In the genomic region with DNA sequence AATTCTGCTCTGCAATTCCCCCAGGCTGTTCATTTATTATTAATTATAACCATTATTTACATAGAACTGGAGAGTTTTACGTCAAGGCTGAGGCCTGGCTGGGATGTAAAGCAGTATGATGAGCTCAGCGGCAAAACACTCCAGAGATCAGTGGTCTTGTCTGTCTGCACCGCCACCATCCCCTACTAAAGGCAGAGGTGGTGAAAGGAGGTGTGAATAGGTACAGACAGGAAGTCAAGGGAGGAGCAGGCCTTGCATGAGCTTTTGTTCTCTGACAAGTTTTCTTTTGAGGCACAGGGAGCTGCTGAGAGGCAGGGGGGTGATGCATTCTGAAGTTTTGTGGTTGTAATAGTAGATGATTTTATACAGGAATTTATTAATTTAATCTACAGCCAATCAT, we compare ENCODE assay signal across 32 cellular contexts.
A peak's percentile ranks its signal among the peaks of the same experiment; 100 is the strongest.
DNase-seq lines count a peak whose midpoint lies in the region; ATAC-seq and TF ChIP-seq lines count a peak whose summit lies in the region.
"Had no signal": no experiment of that assay in that cellular context is flagged by ENCODE, and none has a peak within 500 bp of the region (broad histone marks: within the 10 kb centered on the region; RNA-seq: fewer than 3 reads in every experiment).

No MANE protein-coding gene starts in this region.

- no peak overlapping the region for H2AFZ ChIP-seq in PC-9

- no peak overlapping the region for H3K4me2 ChIP-seq in PC-9

- H3K27me3 Mint-ChIP-seq in WTC11 (ENCODE audit: low read depth): no peaks in the 10 kb centered on the region
- H3K27me3 Mint-ChIP-seq: activated naive CD4-positive, alpha-beta T cell treated with anti-CD3 and anti-CD28 coated beads, Interleukin-2, amount 10 ng/mL, durations not matched to agents 7 days and 5 days; B cell; central memory CD8-positive, alpha-beta T cell; dendritic cell treated with granulocyte-macrophage colony-stimulating factor and Interleukin-4, amounts not matched to agents 40 ng/mL and 50 ng/mL, for 4 days; stimulated activated memory B cell treated with anti-CD40 and anti-IgM and Interleukin-4, amounts not matched to agents 10 μg/mL and 1 μg/mL and 100 μg/mL, for 72 hours had no signal

- TF ChIP-seq CTCF in WTC11 (IDR thresholded peaks at IDR 0.05) (no peak), ovary (IDR thresholded peaks at IDR 0.05) (no peak), PC-9 (conservative IDR thresholded peaks at IDR 0.05) (no peak), lower leg skin (IDR thresholded peaks at IDR 0.05) (no peak)

- DNase-seq in COLO668 (lab: John Stamatoyannopoulos, UW; ENCODE audit: unreplicated experiment) (peak; percentile 77), H7 (peak; percentile 2), NCI-H146 treated with DMSO at 0.1 percent for 48 hours (lab: John Stamatoyannopoulos, UW; ENCODE audit: unreplicated experiment) (peak; percentile 77), WTC11 (ENCODE audit: low spot score) (no peak), ovary (no peak), PC-9 (no peak), SIG-M5 (lab: John Stamatoyannopoulos, UW) (no peak), lower leg skin (ENCODE audit: low spot score in 2 of 2) (no peak)
- DNase-seq: activated CD4-positive, alpha-beta T cell treated with anti-CD3 and anti-CD28 coated beads for 4 hours; activated CD8-positive, alpha-beta T cell treated with anti-CD3 and anti-CD28 coated beads, Interleukin-2, amount 10 ng/mL, durations not matched to agents 7 days and 5 days; activated naive CD4-positive, alpha-beta T cell treated with anti-CD3 and anti-CD28 coated beads, Interleukin-2, amount 10 ng/mL, durations not matched to agents 7 days and 5 days; adrenal gland; body of pancreas; CD8-positive, alpha-beta T cell; DMS 273 treated with DMSO at 0.1 percent for 48 hours; HCEC 1CT; Karpas-422; lower lobe of right lung; natural killer cell; NCI-H1930; NCI-H226; NK-92 treated with Interleukin-12 subunit alpha and Interleukin-12 subunit beta, amount 100 ng/mL, for 24 hours; occipital lobe; Right ventricle myocardium superior; trophoblast cell had no signal

- no peaks in the 10 kb centered on the region for H3K9me3 Mint-ChIP-seq in WTC11
- H3K9me3 Mint-ChIP-seq: T-helper 2 cell treated with Interferon-gamma antibody and Interleukin-4, amounts not matched to agents 5 μg/mL and 100 μg/mL, for 36 hours had no signal

- H3K4me3 Mint-ChIP-seq in WTC11: no peak overlapping the region
- H3K4me3 Mint-ChIP-seq: activated CD8-positive, alpha-beta T cell treated with anti-CD3 and anti-CD28 coated beads, Interleukin-2, amount 10 ng/mL, durations not matched to agents 7 days and 5 days; activated naive CD4-positive, alpha-beta T cell treated with anti-CD3 and anti-CD28 coated beads, Interleukin-2, amount 10 ng/mL, durations not matched to agents 7 days and 5 days; B cell; CD8-positive, alpha-beta T cell; central memory CD8-positive, alpha-beta T cell; dendritic cell treated with granulocyte-macrophage colony-stimulating factor and Interleukin-4, amounts not matched to agents 40 ng/mL and 50 ng/mL, for 4 days; natural killer cell; stimulated activated memory B cell treated with anti-CD40 and anti-IgM and Interleukin-4, amounts not matched to agents 10 μg/mL and 1 μg/mL and 100 μg/mL, for 72 hours; T-helper 2 cell treated with Interferon-gamma antibody and Interleukin-4, amounts not matched to agents 5 μg/mL and 100 μg/mL, for 36 hours had no signal

- H3K27ac ChIP-seq in ovary (no peak overlapping the region), PC-9 (no peak overlapping the region)
- H3K27ac ChIP-seq: adrenal gland, body of pancreas, lower lobe of right lung had no signal

- no peaks in the 10 kb centered on the region for H3K79me2 ChIP-seq in PC-9 (ENCODE audit: low read depth)

- H3K9me3 ChIP-seq in ovary (no peaks in the 10 kb centered on the region), PC-9 (ENCODE audit: insufficient read depth, low read depth) (no peaks in the 10 kb centered on the region)
- H3K9me3 ChIP-seq: adrenal gland, body of pancreas, lower lobe of right lung had no signal

- POLR2A ChIA-PET in WTC11 (lab: Charles Lee): no interaction called here
- POLR2A ChIA-PET in PC-9 (lab: Charles Lee; ENCODE audit: unreplicated experiment): no interaction called here

- BruUV-seq in PC-9 (replicated peaks; lab: Mats Ljungman, UMichigan): no TSS peak

- H3K4me3 ChIP-seq in H7 (ENCODE audit: insufficient read depth, low read depth, low read length) (no peak overlapping the region), ovary (no peak overlapping the region), PC-9 (no peak overlapping the region), lower leg skin (ENCODE audit: low read depth, poor library complexity, severe bottlenecking) (no peak overlapping the region)
- H3K4me3 ChIP-seq: adrenal gland, body of pancreas, lower lobe of right lung had no signal

- no peak for TF ChIP-seq POLR2A in ovary (IDR thresholded peaks at IDR 0.05)
- no peak for TF ChIP-seq POLR2A in lower leg skin (IDR thresholded peaks at IDR 0.05)

- 60 to 67% (median 61%) methylated on average over 3 of the region's 3 CpGs for WGBS in ovary, 3 donors
- 50 to 53% methylated on average over 3 of the region's 3 CpGs for WGBS in lower leg skin, 2 donors

- H3K4me1 ChIP-seq in ovary (ENCODE audit: insufficient read depth): no peaks in the 10 kb centered on the region
- no peaks in the 10 kb centered on the region for H3K4me1 ChIP-seq in PC-9 (replicated peaks; ENCODE audit: insufficient read depth)
- H3K4me1 ChIP-seq: adrenal gland, body of pancreas, lower lobe of right lung had no signal

- no peak overlapping the region for H3K27ac Mint-ChIP-seq in WTC11
- H3K27ac Mint-ChIP-seq: activated CD8-positive, alpha-beta T cell treated with anti-CD3 and anti-CD28 coated beads, Interleukin-2, amount 10 ng/mL, durations not matched to agents 7 days and 5 days; activated naive CD4-positive, alpha-beta T cell treated with anti-CD3 and anti-CD28 coated beads, Interleukin-2, amount 10 ng/mL, durations not matched to agents 7 days and 5 days; B cell; CD8-positive, alpha-beta T cell; dendritic cell treated with granulocyte-macrophage colony-stimulating factor and Interleukin-4, amounts not matched to agents 40 ng/mL and 50 ng/mL, for 4 days; natural killer cell; stimulated activated memory B cell treated with anti-CD40 and anti-IgM and Interleukin-4, amounts not matched to agents 10 μg/mL and 1 μg/mL and 100 μg/mL, for 72 hours; T-helper 2 cell treated with Interferon-gamma antibody and Interleukin-4, amounts not matched to agents 5 μg/mL and 100 μg/mL, for 36 hours had no signal

- H3K4me1 Mint-ChIP-seq in WTC11: peaks cover 12% of the 10 kb centered on the region
- H3K4me1 Mint-ChIP-seq: activated naive CD4-positive, alpha-beta T cell treated with anti-CD3 and anti-CD28 coated beads, Interleukin-2, amount 10 ng/mL, durations not matched to agents 7 days and 5 days; B cell; central memory CD8-positive, alpha-beta T cell; natural killer cell; stimulated activated memory B cell treated with anti-CD40 and anti-IgM and Interleukin-4, amounts not matched to agents 10 μg/mL and 1 μg/mL and 100 μg/mL, for 72 hours had no signal

- no peaks in the 10 kb centered on the region for H3K36me3 Mint-ChIP-seq in WTC11
- H3K36me3 Mint-ChIP-seq: activated naive CD4-positive, alpha-beta T cell treated with anti-CD3 and anti-CD28 coated beads, Interleukin-2, amount 10 ng/mL, durations not matched to agents 7 days and 5 days; CD8-positive, alpha-beta T cell; natural killer cell; stimulated activated memory B cell treated with anti-CD40 and anti-IgM and Interleukin-4, amounts not matched to agents 10 μg/mL and 1 μg/mL and 100 μg/mL, for 72 hours had no signal

- no peaks in the 10 kb centered on the region for H4K20me1 ChIP-seq in PC-9 (ENCODE audit: insufficient read depth)

- H3K27me3 ChIP-seq in H7 (ENCODE audit: control insufficient read depth, insufficient read depth, low read length): no peaks in the 10 kb centered on the region
- no peaks in the 10 kb centered on the region for H3K27me3 ChIP-seq in ovary
- H3K27me3 ChIP-seq in PC-9 (ENCODE audit: insufficient read depth, low read depth): 0 out of 2 replicates have a peak, but pooled peaks cover 7% of the 10 kb centered on the region
- H3K27me3 ChIP-seq: adrenal gland, body of pancreas had no signal

- H3K36me3 ChIP-seq in H7 (replicated peaks; ENCODE audit: control insufficient read depth, insufficient read depth, low read length): no peaks in the 10 kb centered on the region
- no peaks in the 10 kb centered on the region for H3K36me3 ChIP-seq in ovary
- no peaks in the 10 kb centered on the region for H3K36me3 ChIP-seq in PC-9 (ENCODE audit: low read depth)
- H3K36me3 ChIP-seq: adrenal gland, lower lobe of right lung had no signal

- CTCF ChIA-PET in WTC11 (lab: Charles Lee) (no interaction called here), PC-9 (lab: Charles Lee) (no interaction called here)

- H3F3A ChIP-seq in PC-9 (ENCODE audit: insufficient read depth, low read depth): no peaks in the 10 kb centered on the region

- H3K9me2 ChIP-seq in PC-9 (ENCODE audit: insufficient read depth): no peaks in the 10 kb centered on the region

- TF ChIP-seq EP300 in ovary (IDR thresholded peaks at IDR 0.05): no peak

- peak; percentile 81 for ATAC-seq in WTC11
- ATAC-seq: activated CD8-positive, alpha-beta T cell treated with anti-CD3 and anti-CD28 coated beads, Interleukin-2, amount 10 ng/mL, durations not matched to agents 7 days and 5 days; body of pancreas; CD8-positive, alpha-beta T cell; esophagus mucosa; lower lobe of right lung; natural killer cell; Panc1; stimulated activated memory B cell treated with anti-CD40 and anti-IgM and Interleukin-4, amounts not matched to agents 10 μg/mL and 1 μg/mL and 100 μg/mL, for 72 hours had no signal

- intact Hi-C loops in ovary (cut with DNase I) (no loop called here), PC-9 (cut with micrococcal nuclease; ENCODE audit: unreplicated experiment) (no loop called here), lower leg skin (cut with DNase I; ENCODE audit: low total_unique reads) (no loop called here)

Comparison
In these comparisons a context has a peak if more than half of its experiments do, and no peak if none do; other contexts are left out.
1. DNase-seq: peak in COLO668 (single experiment), H7 (single experiment) and NCI-H146 treated with DMSO at 0.1 percent for 48 hours (single experiment); none in WTC11 (single experiment), ovary (0 of 5), PC-9 (0 of 2), SIG-M5 (single experiment) and lower leg skin (0 of 2).